ENCODE assay signal across 8 cellular contexts in genomic region chr16:5072334-5073278, GRCh38. TPM values are rescaled to one million over a fixed set of nuclear protein-coding genes. Genes with fewer than 3 reads are reported as not detected.
DNase-seq lines count a peak whose midpoint lies in the region; ATAC-seq and TF ChIP-seq lines count a peak whose summit lies in the region.

No MANE protein-coding gene starts in this region.

- H3K27me3 Mint-ChIP-seq in MCF 10A (ENCODE audit: insufficient read depth, unreplicated experiment): no peaks in the 10 kb centered on the region

- no peak overlapping the region for H2BK120ac ChIP-seq in mesendoderm (ENCODE audit: low read depth, low read length)

- H2AK5ac ChIP-seq in mesendoderm (ENCODE audit: low read length): peak overlapping the region; percentile 57

- peak overlapping the region; percentile 94 for H3K56ac ChIP-seq in mesendoderm (ENCODE audit: low read length)

- intact Hi-C loops in Right ventricle myocardium superior (cut with DNase I): no loop called here
- intact Hi-C loops in left ventricle myocardium superior (cut with micrococcal nuclease): no loop called here
- intact Hi-C loops in MCF 10A (cut with micrococcal nuclease): loop anchor here (1.0 kb wide), 1 partner anchor 25 kb away; the partner anchor contains the start of gene EEF2KMT

- H3K4me2 ChIP-seq in mesendoderm (ENCODE audit: low read length): peak overlapping the region; percentile 96

- no peak for TF ChIP-seq CTCF in MCF 10A (IDR thresholded peaks at IDR 0.05; ENCODE audit: unreplicated experiment)

- peak overlapping the region; percentile 95 for H3K4me3 Mint-ChIP-seq in MCF 10A (ENCODE audit: unreplicated experiment)

- H3K79me1 ChIP-seq in mesendoderm (ENCODE audit: low read length): peaks cover 4% of the 10 kb centered on the region

- CTCF ChIA-PET in MCF 10A (lab: Yijun Ruan, JAX): interaction anchor here (0.5 to 1.8 kb wide), 5 partner anchors 12 to 1568 kb away, joined by 3 to 7 read pairs (median 3); no protein-coding TSS in a partner anchor

- peak overlapping the region; percentile 84 for H4K5ac ChIP-seq in mesendoderm (ENCODE audit: low read length)

- H3K27ac ChIP-seq in mesendoderm (ENCODE audit: low read depth, low read length): no peak overlapping the region

- POLR2A ChIA-PET in MCF 10A (lab: Yijun Ruan, JAX): interaction anchor here (0.6 to 3.0 kb wide), 7 partner anchors 14 to 481 kb away, joined by 3 to 13 read pairs (median 4); partner anchors contain the start of genes ANKS3, DNAAF8 and NAGPA

- no CpG with 5 or more reads among the region's 12 CpGs for WGBS in mesendoderm (ENCODE audit: extremely low coverage, insufficient coverage, low lambda C conversion rate)

- no peak overlapping the region for H4K8ac ChIP-seq in mesendoderm (ENCODE audit: low read depth, low read length)

- ATAC-seq in Right ventricle myocardium superior (ENCODE audit: poor library complexity) (no peak), left ventricle myocardium superior (no peak), HG03469 (IDR thresholded peaks at IDR 0.05; ENCODE audit: unreplicated experiment) (no peak)

- no peaks in the 10 kb centered on the region for H3K9me3 Mint-ChIP-seq in MCF 10A (ENCODE audit: unreplicated experiment)

- H2BK15ac ChIP-seq in mesendoderm (replicated peaks; ENCODE audit: low read depth): no peak overlapping the region

- DNase-seq in Right ventricle myocardium superior (peak; percentile 22), left ventricle myocardium superior (no peak), MCF 10A (ENCODE audit: unreplicated experiment) (no peak), mesendoderm (no peak), NCI-H2107 (lab: John Stamatoyannopoulos, UW) (no peak), MV-4-11 (lab: John Stamatoyannopoulos, UW) (no peak)
- no peak for DNase-seq in NK-92 treated with Interleukin-12 subunit alpha and Interleukin-12 subunit beta, amount 100 ng/mL, for 24 hours (lab: John Stamatoyannopoulos, UW)

- H3K4ac ChIP-seq in mesendoderm (ENCODE audit: low read depth, low read length): no peak overlapping the region

- no peak overlapping the region for H3K23ac ChIP-seq in mesendoderm (ENCODE audit: low read length)

- H3K27me3 ChIP-seq in mesendoderm (ENCODE audit: insufficient read depth, low read length, poor library complexity): no peaks in the 10 kb centered on the region

- peak overlapping the region; percentile 84 for H3K4me3 ChIP-seq in mesendoderm (ENCODE audit: low read length)

- H3K18ac ChIP-seq in mesendoderm (ENCODE audit: low read length): no peak overlapping the region

- BruUV-seq in MCF 10A (replicated peaks; lab: Mats Ljungman, UMichigan): no TSS peak

- H2BK5ac ChIP-seq in mesendoderm (ENCODE audit: low read length): no peak overlapping the region

- no peaks in the 10 kb centered on the region for H3K4me1 ChIP-seq in mesendoderm (ENCODE audit: control insufficient read depth, low read depth, low read length)

- peaks cover 8% of the 10 kb centered on the region for H3K79me2 ChIP-seq in mesendoderm (ENCODE audit: control insufficient read depth, insufficient read depth, low read length)

- H3K4me1 Mint-ChIP-seq in MCF 10A (ENCODE audit: insufficient read depth, unreplicated experiment): peaks cover 5% of the 10 kb centered on the region

- H3K36me3 Mint-ChIP-seq in MCF 10A (ENCODE audit: insufficient read depth, unreplicated experiment): peaks cover 26% of the 10 kb centered on the region

- H3K9ac ChIP-seq in mesendoderm (ENCODE audit: low read length): peak overlapping the region; percentile 87

- H3K36me3 ChIP-seq in mesendoderm (ENCODE audit: control insufficient read depth, insufficient read depth, low read length): peaks cover 5% of the 10 kb centered on the region

- H3K27ac Mint-ChIP-seq in MCF 10A (ENCODE audit: low read depth, unreplicated experiment): peak overlapping the region; percentile 94

RNA-seq across cellular contexts. Expression of gene ALG1, which starts 1.0 kb away (rescaled TPM):
- 8.5 TPM for total RNA-seq in Right ventricle myocardium superior
- 8.3 TPM for total RNA-seq in left ventricle myocardium superior
- total RNA-seq in MCF 10A (2022): 28.5 and 29.1 TPM in 2 replicates
- polyA plus RNA-seq in mesendoderm (2013, experiment 1 of 2): 29.2 TPM
- polyA plus RNA-seq in mesendoderm (2013, experiment 2 of 2): 26.5 TPM

RNA-seq across cellular contexts. Expression of gene C16orf89, which starts 6.8 kb away (rescaled TPM):
- total RNA-seq in Right ventricle myocardium superior: 6.1 TPM
- 2.9 TPM for total RNA-seq in left ventricle myocardium superior
- not detected in 2 replicates for total RNA-seq in MCF 10A (2022)
- 12.4 TPM for polyA plus RNA-seq in mesendoderm (2013, experiment 1 of 2)
- polyA plus RNA-seq in mesendoderm (2013, experiment 2 of 2): 14.3 TPM

RNA-seq across cellular contexts. Expression of gene EEF2KMT, which starts 25.0 kb away (rescaled TPM):
- 4.8 TPM for total RNA-seq in Right ventricle myocardium superior
- total RNA-seq in left ventricle myocardium superior: 4.9 TPM
- 16.5 and 25.8 TPM in 2 replicates for total RNA-seq in MCF 10A (2022)
- polyA plus RNA-seq in mesendoderm (2013, experiment 1 of 2): 14.7 TPM
- polyA plus RNA-seq in mesendoderm (2013, experiment 2 of 2): 15.9 TPM

RNA-seq across cellular contexts. Expression of gene NAGPA, which starts 38.9 kb away (rescaled TPM):
- total RNA-seq in Right ventricle myocardium superior (7.1 TPM), left ventricle myocardium superior (6.1 TPM), MCF 10A (2022) (4.9 and 8.7 TPM in 2 replicates)
- 7.8 TPM for polyA plus RNA-seq in mesendoderm (2013, experiment 1 of 2)
- 8.3 TPM for polyA plus RNA-seq in mesendoderm (2013, experiment 2 of 2)
